ENCODE assay signal across 8 cellular contexts in genomic region chr6:137767931-137768690, GRCh38.
A peak's percentile ranks its signal among the peaks of the same experiment; 100 is the strongest.
DNase-seq lines count a peak whose midpoint lies in the region; ATAC-seq, FAIRE-seq and TF ChIP-seq lines count a peak whose summit lies in the region.

No MANE protein-coding gene starts in this region.

- FAIRE-seq in astrocyte (lab: Jason Lieb, UNC): no peak

- H3K4me2 ChIP-seq in BLaER1 treated with 17β-estradiol and CSF1 and Interleukin-3, amounts not matched to agents 10 nM and 100 nM: peak overlapping the region in 9 of 11 experiments; percentile 2 to 68 (median 53); a peak in 14 of 22 replicates
- peak overlapping the region; percentile 43 for H3K4me2 ChIP-seq in astrocyte (ENCODE audit: low read length)

- H3K4me3 Mint-ChIP-seq in astrocyte (ENCODE audit: unreplicated experiment): no peak overlapping the region

- H3K79me2 ChIP-seq in astrocyte (ENCODE audit: insufficient read depth, low read length): no peaks in the 10 kb centered on the region

- peak; percentile 44 for DNase-seq in astrocyte (ENCODE audit: low read depth)
- no peak for DNase-seq in NCI-H2029 treated with DMSO at 0.1 percent for 48 hours (lab: John Stamatoyannopoulos, UW)
- no peak for DNase-seq in activated CD4-positive, CD25-positive, alpha-beta regulatory T cell treated with anti-CD3 and anti-CD28 coated beads, Interleukin-2, amount 50 U/mL, for 72 hours
- DNase-seq in NCI-H1417 (lab: John Stamatoyannopoulos, UW): no peak
- no peak for DNase-seq in stimulated activated naive CD4-positive, alpha-beta T cell treated with Interleukin-2 at 50 U/mL for 16 hours (lab: John Stamatoyannopoulos, UW)

- peak overlapping the region; percentile 42 for H2AFZ ChIP-seq in astrocyte (ENCODE audit: low read depth, low read length)

- peaks cover 0 to 26% (median 12%) of the 10 kb centered on the region in 10 experiments; a peak in 13 of 20 replicates for H3K4me1 ChIP-seq in BLaER1 treated with 17β-estradiol and CSF1 and Interleukin-3, amounts not matched to agents 10 nM and 100 nM
- peaks cover 27% of the 10 kb centered on the region for H3K4me1 ChIP-seq in astrocyte (ENCODE audit: insufficient read depth, low read length)

- H3K36me3 ChIP-seq in BLaER1 treated with 17β-estradiol and CSF1 and Interleukin-3, amounts not matched to agents 10 nM and 100 nM: no peaks in the 10 kb centered on the region
- H3K36me3 ChIP-seq in astrocyte (ENCODE audit: insufficient read depth, low read length): no peaks in the 10 kb centered on the region

- H3K9me3 Mint-ChIP-seq in astrocyte (ENCODE audit: unreplicated experiment): peaks cover 4% of the 10 kb centered on the region

- TF ChIP-seq CTCF in astrocyte (IDR thresholded peaks at IDR 0.05; ENCODE audit: insufficient read depth, low read depth, low read length): no peak

- H3K36me3 Mint-ChIP-seq in astrocyte (ENCODE audit: low read depth, unreplicated experiment): peaks cover 4% of the 10 kb centered on the region

- no peaks in the 10 kb centered on the region for H3K27me3 ChIP-seq in BLaER1 treated with 17β-estradiol and CSF1 and Interleukin-3, amounts not matched to agents 10 nM and 100 nM
- H3K27me3 ChIP-seq in astrocyte (ENCODE audit: insufficient read depth, low read length): no peaks in the 10 kb centered on the region

- peak overlapping the region; percentile 30 for H3K27ac Mint-ChIP-seq in astrocyte (ENCODE audit: unreplicated experiment)

- H3K4me1 Mint-ChIP-seq in astrocyte (ENCODE audit: low read depth, unreplicated experiment): peaks cover 16% of the 10 kb centered on the region

- ATAC-seq in GM19455 (IDR thresholded peaks at IDR 0.05; ENCODE audit: unreplicated experiment) (peak; percentile 79), HG03520 (IDR thresholded peaks at IDR 0.05; ENCODE audit: unreplicated experiment) (peak; percentile 89)

- no peak overlapping the region for H3K4me3 ChIP-seq in BLaER1 treated with 17β-estradiol and CSF1 and Interleukin-3, amounts not matched to agents 10 nM and 100 nM
- no peak overlapping the region for H3K4me3 ChIP-seq in astrocyte (ENCODE audit: insufficient read depth, low read depth, low read length)

- peaks cover 0 to 20% (median 4%) of the 10 kb centered on the region in 11 experiments; a peak in 9 of 22 replicates for H3K9me3 ChIP-seq in BLaER1 treated with 17β-estradiol and CSF1 and Interleukin-3, amounts not matched to agents 10 nM and 100 nM (replicated peaks in 1 of 11)
- no peaks in the 10 kb centered on the region for H3K9me3 ChIP-seq in astrocyte (ENCODE audit: insufficient read depth, low read depth, low read length)

- H3K27ac ChIP-seq in BLaER1 treated with 17β-estradiol and CSF1 and Interleukin-3, amounts not matched to agents 10 nM and 100 nM: peak overlapping the region in 4 of 11 experiments; percentile 12 to 69 (median 48); a peak in 6 of 22 replicates
- H3K27ac ChIP-seq in astrocyte (ENCODE audit: low read depth, low read length): peak overlapping the region; percentile 35

- H4K20me1 ChIP-seq in BLaER1 treated with 17β-estradiol and CSF1 and Interleukin-3, amounts not matched to agents 10 nM and 100 nM: no peaks in the 10 kb centered on the region
- no peaks in the 10 kb centered on the region for H4K20me1 ChIP-seq in astrocyte (ENCODE audit: insufficient read depth, low read length)

- no peaks in the 10 kb centered on the region for H3K27me3 Mint-ChIP-seq in astrocyte (ENCODE audit: low read depth, unreplicated experiment)

- 0 out of 22 replicates have a peak overlapping the region, but pooled peaks of 1 of the 11 experiments have one; percentile 4 for H3K9ac ChIP-seq in BLaER1 treated with 17β-estradiol and CSF1 and Interleukin-3, amounts not matched to agents 10 nM and 100 nM
- H3K9ac ChIP-seq in astrocyte (ENCODE audit: low read length): no peak overlapping the region
